Comparison of ENCODE assay signal across 20 cellular contexts in genomic region chr20:13677241-13677640, GRCh38. TPM values are rescaled to one million over a fixed set of nuclear protein-coding genes. Genes with fewer than 3 reads are reported as not detected.
DNase-seq lines count a peak whose midpoint lies in the region; ATAC-seq and TF ChIP-seq lines count a peak whose summit lies in the region.
"Had no signal": no experiment of that assay in that cellular context is flagged by ENCODE, and none has a peak within 500 bp of the region (broad histone marks: within the 10 kb centered on the region; RNA-seq: fewer than 3 reads in every experiment).

No MANE protein-coding gene starts in this region.

- no peaks in the 10 kb centered on the region for H3K36me3 Mint-ChIP-seq in nephron (ENCODE audit: low read depth)
- H3K36me3 Mint-ChIP-seq: CD4-positive, CD25-positive, alpha-beta regulatory T cell; CD8-positive, alpha-beta T cell had no signal

- no peaks in the 10 kb centered on the region for H3K9me3 ChIP-seq in right cardiac atrium (ENCODE audit: control insufficient read depth, low read length)
- H3K9me3 ChIP-seq: BLaER1, HAP-1 had no signal

- H3K27me3 ChIP-seq in right cardiac atrium (ENCODE audit: control insufficient read depth, insufficient read depth) = no peaks in the 10 kb centered on the region
- H3K27me3 ChIP-seq: BLaER1 had no signal

- DNase-seq in Right ventricle myocardium inferior (ENCODE audit: missing footprints) (no peak), right cardiac atrium (no peak), fibroblast of villous mesenchyme (ENCODE audit: low read depth) (peak; percentile 33)
- no peak for DNase-seq in stimulated activated naive CD8-positive, alpha-beta T cell treated with anti-CD3 and anti-CD28 coated beads, Interleukin-15, amount 100 ng/mL, for 72 hours
- DNase-seq: Caco-2; CD4-positive, CD25-positive, alpha-beta regulatory T cell; CD8-positive, alpha-beta T cell; DMS153; EL; GDM1; GOT3; HFFc6 had no signal

- no peaks in the 10 kb centered on the region for H3K27me3 Mint-ChIP-seq in nephron (ENCODE audit: low read depth)
- H3K27me3 Mint-ChIP-seq in stimulated activated naive CD8-positive, alpha-beta T cell treated with anti-CD3 and anti-CD28 coated beads, Interleukin-15, amount 100 ng/mL, for 72 hours = no peaks in the 10 kb centered on the region

- peaks cover 3% of the 10 kb centered on the region for H3K9me3 Mint-ChIP-seq in nephron
- no peaks in the 10 kb centered on the region for H3K9me3 Mint-ChIP-seq in stimulated activated naive CD8-positive, alpha-beta T cell treated with anti-CD3 and anti-CD28 coated beads, Interleukin-15, amount 100 ng/mL, for 72 hours
- H3K9me3 Mint-ChIP-seq: CD8-positive, alpha-beta T cell; HFFc6 had no signal

- TF ChIP-seq CTCF in fibroblast of villous mesenchyme (IDR thresholded peaks at IDR 0.05; ENCODE audit: insufficient read depth, low read depth, low read length) (no peak), nephron (IDR thresholded peaks at IDR 0.05; ENCODE audit: unreplicated experiment in 3 of 3) (no peak)

- H3K4me3 Mint-ChIP-seq in nephron = no peak overlapping the region
- H3K4me3 Mint-ChIP-seq in stimulated activated naive CD8-positive, alpha-beta T cell treated with anti-CD3 and anti-CD28 coated beads, Interleukin-15, amount 100 ng/mL, for 72 hours = no peak overlapping the region
- H3K4me3 Mint-ChIP-seq: B cell; CD4-positive, CD25-positive, alpha-beta regulatory T cell; CD8-positive, alpha-beta T cell; HFFc6 had no signal

- H3K27ac ChIP-seq in right cardiac atrium (ENCODE audit: low read length) = no peak overlapping the region
- H3K27ac ChIP-seq: 22Rv1, BLaER1, C4-2B had no signal

- H3K4me3 ChIP-seq in right cardiac atrium (ENCODE audit: low read length) (no peak overlapping the region), fibroblast of villous mesenchyme (ENCODE audit: low read depth, low read length) (no peak overlapping the region)
- H3K4me3 ChIP-seq: BLaER1, GM12878, HAP-1 had no signal

- peak overlapping the region in 2 of 3 experiments; percentile 37 to 45 for H3K27ac Mint-ChIP-seq in nephron
- no peak overlapping the region for H3K27ac Mint-ChIP-seq in stimulated activated naive CD8-positive, alpha-beta T cell treated with anti-CD3 and anti-CD28 coated beads, Interleukin-15, amount 100 ng/mL, for 72 hours
- H3K27ac Mint-ChIP-seq: B cell; CD4-positive, CD25-positive, alpha-beta regulatory T cell; CD8-positive, alpha-beta T cell; HFFc6 had no signal

- no peaks in the 10 kb centered on the region for H3K4me1 ChIP-seq in right cardiac atrium (ENCODE audit: control insufficient read depth, insufficient read depth, low read length)
- H3K4me1 ChIP-seq: BLaER1, HAP-1 had no signal

- WGBS in right cardiac atrium = 61% methylated on average over 4 of the region's 4 CpGs

- peak; percentile 61 for ATAC-seq in Right ventricle myocardium inferior
- no peak for ATAC-seq in right cardiac atrium
- ATAC-seq in stimulated activated naive CD8-positive, alpha-beta T cell treated with anti-CD3 and anti-CD28 coated beads, Interleukin-15, amount 100 ng/mL, for 72 hours = no peak
- ATAC-seq in HG03378 (IDR thresholded peaks at IDR 0.05; ENCODE audit: unreplicated experiment) = no peak
- ATAC-seq: CD8-positive, alpha-beta T cell; GM12878 had no signal

- intact Hi-C loops in Right ventricle myocardium inferior (cut with DNase I) (no loop called here), right cardiac atrium (cut with DNase I) (no loop called here)

- peaks cover 8% of the 10 kb centered on the region for H3K4me1 Mint-ChIP-seq in nephron
- no peaks in the 10 kb centered on the region for H3K4me1 Mint-ChIP-seq in stimulated activated naive CD8-positive, alpha-beta T cell treated with anti-CD3 and anti-CD28 coated beads, Interleukin-15, amount 100 ng/mL, for 72 hours
- H3K4me1 Mint-ChIP-seq: B cell; CD4-positive, CD25-positive, alpha-beta regulatory T cell had no signal

RNA-seq across cellular contexts. Expression of gene TASP1, which starts 38.5 kb away (rescaled TPM):
- total RNA-seq in Right ventricle myocardium inferior (4.3 TPM), right cardiac atrium (1 to 10 TPM; 6.9 to 9.7 (median 8.5) TPM), fibroblast of villous mesenchyme (8.1 and 9.5 TPM in 2 replicates)
- 2.7 TPM for polyA plus RNA-seq in right cardiac atrium

Comparison
In these comparisons a context has a peak if more than half of its experiments do, and no peak if none do; other contexts are left out.
1. H3K27ac Mint-ChIP-seq: peak in nephron (2 of 3); none in stimulated activated naive CD8-positive, alpha-beta T cell treated with anti-CD3 and anti-CD28 coated beads, Interleukin-15, amount 100 ng/mL, for 72 hours (0 of 2).